ENCODE assay signal across 18 cellular contexts in the genomic region with DNA sequence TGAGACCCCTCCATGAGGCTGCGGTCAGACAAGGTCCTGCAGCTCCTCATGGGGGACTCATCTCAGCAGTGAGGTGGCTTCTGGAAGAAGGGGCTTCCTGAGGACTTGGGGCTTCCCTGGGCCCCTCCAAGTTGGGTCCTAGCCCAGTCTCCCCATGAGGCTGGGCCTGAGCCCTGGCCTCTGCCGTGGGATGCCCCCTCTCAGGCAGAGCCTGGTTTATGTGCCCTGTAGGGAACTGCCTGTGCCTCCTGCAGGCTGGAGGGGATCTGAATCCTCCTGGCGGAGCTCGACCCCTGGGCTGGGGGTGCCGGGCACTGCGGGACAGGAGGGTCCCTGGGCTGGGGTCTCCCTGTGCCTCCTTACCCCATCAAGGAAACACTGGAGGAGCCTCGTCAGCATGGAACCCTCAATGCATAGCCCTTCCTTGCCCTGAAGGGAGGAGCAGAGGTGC. TPM values are rescaled to one million over a fixed set of nuclear protein-coding genes. Genes with fewer than 3 reads are reported as not detected.
A peak's percentile ranks its signal among the peaks of the same experiment; 100 is the strongest.
DNase-seq lines count a peak whose midpoint lies in the region; ATAC-seq, FAIRE-seq and TF ChIP-seq lines count a peak whose summit lies in the region.
"Had no signal": no experiment of that assay in that cellular context is flagged by ENCODE, and none has a peak within 500 bp of the region (broad histone marks: within the 10 kb centered on the region; RNA-seq: fewer than 3 reads in every experiment).

No MANE protein-coding gene starts in this region.

- no peak overlapping the region for H3K27ac ChIP-seq in right lobe of liver
- H3K27ac ChIP-seq in HepG2 (ENCODE audit: extremely low read length, insufficient read depth, low read length), result no peak overlapping the region
- no peak overlapping the region for H3K27ac ChIP-seq in endodermal cell (ENCODE audit: low read depth, low read length)
- H3K27ac ChIP-seq in osteoblast (ENCODE audit: low read depth, low read length), result no peak overlapping the region
- H3K27ac ChIP-seq: PC-9 had no signal

- H3K9ac ChIP-seq in HepG2 (ENCODE audit: insufficient read depth, low read depth, low read length), result no peak overlapping the region
- H3K9ac ChIP-seq in endodermal cell (ENCODE audit: extremely low read depth, low read length, poor library complexity, severe bottlenecking), result no peak overlapping the region

- no peaks in the 10 kb centered on the region for H3K36me3 ChIP-seq in right lobe of liver
- H3K36me3 ChIP-seq in HepG2 (replicated peaks in 1 of 2; ENCODE audit: control insufficient read depth in 1 of 2, insufficient read depth in 2 of 2, low read length in 2 of 2), result no peaks in the 10 kb centered on the region
- no peaks in the 10 kb centered on the region for H3K36me3 ChIP-seq in endodermal cell (ENCODE audit: control insufficient read depth, insufficient read depth, low read length)
- H3K36me3 ChIP-seq in osteoblast (ENCODE audit: insufficient read depth, low read length), result no peaks in the 10 kb centered on the region

- DNase-seq in right lobe of liver (peak in 2 of 3 donors; percentile 35 to 39), HepG2 (ENCODE audit: low spot score) (no peak), endodermal cell (peak; percentile 38), osteoblast (ENCODE audit: insufficient read length, low spot score, missing footprints) (peak; percentile 47), OCI-M2 (lab: John Stamatoyannopoulos, UW; ENCODE audit: unreplicated experiment) (no peak), AG08395 (ENCODE audit: low spot score) (no peak)
- no peak for DNase-seq in activated T-cell treated with anti-CD3 and anti-CD28 coated beads, Interleukin-2, amount 50 U/mL, for 72 hours
- DNase-seq: AML-193, COR-L47, KG1, NCI-H1436, NCI-H2171 treated with DMSO at 0.1 percent for 48 hours, NCI-H774, PC-9 had no signal

- no peak overlapping the region for H3K27ac Mint-ChIP-seq in endodermal cell
- no peak overlapping the region for H3K27ac Mint-ChIP-seq in activated T-cell treated with anti-CD3 and anti-CD28 coated beads, Interleukin-2, amount 50 U/mL, for 72 hours
- H3K27ac Mint-ChIP-seq: GM23338 had no signal

- POLR2A ChIA-PET in HepG2 (lab: Yijun Ruan, JAX), result no interaction called here

- H3K4me1 ChIP-seq in right lobe of liver (peaks cover 0 to 3% (median 0%) of the 10 kb centered on the region in 4 donors), HepG2 (ENCODE audit: insufficient read depth, low read length) (no peaks in the 10 kb centered on the region), endodermal cell (ENCODE audit: control insufficient read depth, insufficient read depth, low read length) (no peaks in the 10 kb centered on the region), osteoblast (ENCODE audit: insufficient read depth, low read length) (no peaks in the 10 kb centered on the region)

- H3K4me2 ChIP-seq in HepG2 (ENCODE audit: low read depth, low read length) (no peak overlapping the region), osteoblast (ENCODE audit: insufficient read depth, low read length) (no peak overlapping the region)
- H3K4me2 ChIP-seq: GM23338, PC-9 had no signal

- no peak for TF ChIP-seq RAD21 in HepG2 (CRISPR knock-in tag; IDR thresholded peaks at IDR 0.05)

- TF ChIP-seq EP300 in HepG2 (IDR thresholded peaks at IDR 0.05; ENCODE audit: low read depth in 2 of 2, low read length in 2 of 2) (no peak), HepG2 (CRISPR knock-in tag; IDR thresholded peaks at IDR 0.05; ENCODE audit: borderline replicate concordance) (no peak)

- BruUV-seq in HepG2 (replicated peaks; lab: Mats Ljungman, UMichigan), result no TSS peak

- CTCF ChIA-PET in HepG2 (lab: Yijun Ruan, JAX; ENCODE audit: low intra/inter-chr PET ratio, low total read pairs), result no interaction called here

- in situ Hi-C loops in HepG2 (cut with HindIII; ENCODE audit: extremely low pct_ligation_motif_present, low pct_unique_long_range_greater_than_20kb), result no loop called here

- FAIRE-seq in HepG2 (lab: Jason Lieb, UNC), result no peak
- FAIRE-seq: GM12892 had no signal

- no peaks in the 10 kb centered on the region for H3K4me1 Mint-ChIP-seq in endodermal cell
- H3K4me1 Mint-ChIP-seq in activated T-cell treated with anti-CD3 and anti-CD28 coated beads, Interleukin-2, amount 50 U/mL, for 72 hours (ENCODE audit: low read depth), result no peaks in the 10 kb centered on the region
- H3K4me1 Mint-ChIP-seq: GM23338 had no signal

- no peak overlapping the region for H3K4me3 ChIP-seq in right lobe of liver
- no peak overlapping the region for H3K4me3 ChIP-seq in HepG2 (replicated peaks in 1 of 3; ENCODE audit: insufficient read depth in 1 of 3, low read depth in 2 of 3, low read length in 3 of 3)
- H3K4me3 ChIP-seq in endodermal cell (ENCODE audit: low read length), result no peak overlapping the region
- H3K4me3 ChIP-seq in osteoblast (ENCODE audit: insufficient read depth, low read length), result no peak overlapping the region
- H3K4me3 ChIP-seq: GM23338, PC-9 had no signal

- H4K20me1 ChIP-seq in HepG2 (ENCODE audit: insufficient read depth, low read length), result no peaks in the 10 kb centered on the region; the same call in 1 of the 2 replicates
- no peaks in the 10 kb centered on the region for H4K20me1 ChIP-seq in osteoblast (ENCODE audit: insufficient read depth, low read length)

- WGBS in right lobe of liver (ENCODE audit: insufficient coverage, low coverage, low lambda C conversion rate, missing lambda C conversion rate), result no CpG with 5 or more reads among the region's 7 CpGs
- WGBS in HepG2 (ENCODE audit: low lambda C conversion rate), result 20% methylated on average over 1 of the region's 7 CpGs
- WGBS in endodermal cell (ENCODE audit: insufficient coverage in 1 of 2, insufficient read length in 1 of 2), 2 experiments, result 94 to 100% methylated on average over 5 to 7 of the region's 7 CpGs

- H3K9me3 Mint-ChIP-seq in endodermal cell, result no peaks in the 10 kb centered on the region
- H3K9me3 Mint-ChIP-seq in activated T-cell treated with anti-CD3 and anti-CD28 coated beads, Interleukin-2, amount 50 U/mL, for 72 hours, result no peaks in the 10 kb centered on the region

- no peaks in the 10 kb centered on the region for H3K36me3 Mint-ChIP-seq in endodermal cell (ENCODE audit: low read depth)
- H3K36me3 Mint-ChIP-seq in activated T-cell treated with anti-CD3 and anti-CD28 coated beads, Interleukin-2, amount 50 U/mL, for 72 hours (ENCODE audit: insufficient read depth in 2 of 2), result no peaks in the 10 kb centered on the region

- no peaks in the 10 kb centered on the region for H3K27me3 ChIP-seq in right lobe of liver
- peaks cover 14 to 52% of the 10 kb centered on the region in 2 experiments; a peak in 4 of 5 replicates for H3K27me3 ChIP-seq in HepG2 (ENCODE audit: control insufficient read depth in 1 of 2, insufficient read depth in 2 of 2, low read length in 2 of 2)
- no peaks in the 10 kb centered on the region for H3K27me3 ChIP-seq in endodermal cell (ENCODE audit: control insufficient read depth, insufficient read depth, low read length, poor library complexity, severe bottlenecking)
- H3K27me3 ChIP-seq in osteoblast (ENCODE audit: insufficient read depth, low read length), result peaks cover 7% of the 10 kb centered on the region

- H3K4me3 Mint-ChIP-seq in endodermal cell, result no peak overlapping the region
- H3K4me3 Mint-ChIP-seq in activated T-cell treated with anti-CD3 and anti-CD28 coated beads, Interleukin-2, amount 50 U/mL, for 72 hours, result no peak overlapping the region
- H3K4me3 Mint-ChIP-seq: GM23338 had no signal

- TF ChIP-seq POLR2A in right lobe of liver (IDR thresholded peaks at IDR 0.05), result no peak
- TF ChIP-seq POLR2A in HepG2 (IDR thresholded peaks at IDR 0.05; ENCODE audit: insufficient read depth in 1 of 2, low read depth in 2 of 2, low read length in 2 of 2), result no peak

- H2AFZ ChIP-seq in HepG2 (ENCODE audit: low read length), result no peak overlapping the region
- H2AFZ ChIP-seq in osteoblast (ENCODE audit: low read length), result no peak overlapping the region
- H2AFZ ChIP-seq: GM23338, PC-9 had no signal

- H3K79me2 ChIP-seq in HepG2 (ENCODE audit: insufficient read depth, low read length) (no peaks in the 10 kb centered on the region), osteoblast (ENCODE audit: insufficient read depth, low read length) (no peaks in the 10 kb centered on the region)

- intact Hi-C loops in right lobe of liver (cut with DNase I) (no loop called here), HepG2 (cut with micrococcal nuclease; ENCODE audit: unreplicated experiment) (no loop called here)

- H3K27me3 Mint-ChIP-seq in endodermal cell (ENCODE audit: insufficient read depth), result no peaks in the 10 kb centered on the region
- H3K27me3 Mint-ChIP-seq in activated T-cell treated with anti-CD3 and anti-CD28 coated beads, Interleukin-2, amount 50 U/mL, for 72 hours (ENCODE audit: low read depth), result no peaks in the 10 kb centered on the region

- H3K9me3 ChIP-seq in right lobe of liver, result no peaks in the 10 kb centered on the region
- no peaks in the 10 kb centered on the region for H3K9me3 ChIP-seq in HepG2 (ENCODE audit: low read length)
- H3K9me3 ChIP-seq in endodermal cell (ENCODE audit: control insufficient read depth, low read length), result no peaks in the 10 kb centered on the region
- no peaks in the 10 kb centered on the region for H3K9me3 ChIP-seq in osteoblast (ENCODE audit: low read depth, low read length)

- TF ChIP-seq CTCF in right lobe of liver (IDR thresholded peaks at IDR 0.05), result no peak
- no peak for TF ChIP-seq CTCF in HepG2 (CRISPR knock-in tag; IDR thresholded peaks at IDR 0.05)
- no peak for TF ChIP-seq CTCF in endodermal cell (conservative IDR thresholded peaks at IDR 0.05)
- TF ChIP-seq CTCF in osteoblast (IDR thresholded peaks at IDR 0.05; ENCODE audit: extremely low read depth, low read depth, low read length), result no peak

- ATAC-seq in right lobe of liver (no peak), HepG2 (no peak)
- ATAC-seq in activated T-cell treated with anti-CD3 and anti-CD28 coated beads, Interleukin-2, amount 50 U/mL, for 72 hours (replicated peaks in 1 of 2), result no peak
- ATAC-seq: GM23338, Right ventricle myocardium inferior had no signal

RNA-seq across cellular contexts. Expression of gene TNFRSF13B, which starts 45.8 kb away (rescaled TPM):
- total RNA-seq in right lobe of liver, result under 1 TPM in 1 of 6 experiments, not detected in 5; 0.44 TPM
- total RNA-seq in HepG2 (2016; rRNA removed; fragmentation: Illumina TruSeq; extraction: Trizol), result not detected in 2 replicates
- total RNA-seq in HepG2 (2016; cell fraction: cytosol; rRNA removed; fragmentation: Illumina TruSeq; extraction: Trizol; ENCODE audit: low read depth), result not detected in 2 replicates
- not detected in 2 replicates for total RNA-seq in HepG2 (2016; cell fraction: insoluble cytoplasmic fraction; rRNA removed; fragmentation: Illumina TruSeq; extraction: Trizol)
- total RNA-seq in HepG2 (2016; cell fraction: membrane; rRNA removed; fragmentation: Illumina TruSeq; extraction: Trizol), result not detected in 2 replicates
- not detected in 2 replicates for total RNA-seq in HepG2 (2016; cell fraction: nucleus; rRNA removed; fragmentation: Illumina TruSeq; extraction: Trizol)
- not detected in 2 replicates for polyA plus RNA-seq in HepG2 (2011; rRNA removed)
- not detected in 2 replicates for polyA plus RNA-seq in HepG2 (2011; cell fraction: cytosol; rRNA removed)
- polyA plus RNA-seq in HepG2 (2011; cell fraction: nucleus; rRNA removed), result not detected in 2 replicates
- polyA plus RNA-seq in HepG2 (2012), result not detected in 2 replicates
- polyA plus RNA-seq in HepG2 (2016; cell fraction: cytosol; fragmentation: Illumina TruSeq; extraction: Trizol; ENCODE audit: low read depth), result not detected in 2 replicates
- polyA plus RNA-seq in HepG2 (2016; cell fraction: insoluble cytoplasmic fraction; fragmentation: Illumina TruSeq; extraction: Trizol; ENCODE audit: low read depth), result not detected in 2 replicates
- polyA plus RNA-seq in HepG2 (2016; cell fraction: membrane; fragmentation: Illumina TruSeq; extraction: Trizol; ENCODE audit: low read depth), result not detected in 2 replicates
- polyA plus RNA-seq in HepG2 (2016; cell fraction: nucleus; fragmentation: Illumina TruSeq; extraction: Trizol; ENCODE audit: insufficient read depth, low read depth), result not detected in 2 replicates
- 0.09 TPM in 1 of 2 replicates, not detected in the other for polyA minus RNA-seq in HepG2 (2011; rRNA and poly(A)+ RNA removed; ENCODE audit: low replicate concordance)
- not detected in 2 replicates for polyA minus RNA-seq in HepG2 (2011; cell fraction: cytosol; rRNA and poly(A)+ RNA removed)
- not detected in 2 replicates for polyA minus RNA-seq in HepG2 (2011; cell fraction: nucleus; rRNA and poly(A)+ RNA removed)
- 1 to 10 TPM in 1 of 2 donors, under 1 TPM in 1; 0.97 to 1.6 TPM for total RNA-seq in endodermal cell
- polyA plus RNA-seq in endodermal cell (2013, experiment 1 of 2), result 0.21 TPM
- polyA plus RNA-seq in endodermal cell (2013, experiment 2 of 2), result 0.33 TPM
- not detected in 2 replicates for total RNA-seq in osteoblast
- not detected for total RNA-seq in activated T-cell treated with anti-CD3 and anti-CD28 coated beads, Interleukin-2, amount 50 U/mL, for 72 hours
- total RNA-seq: GM23338, NCI-H460, PC-9, Right ventricle myocardium inferior had no signal

Comparison
In these comparisons a context has a peak if more than half of its experiments do, and no peak if none do; other contexts are left out.
1. DNase-seq: peak in right lobe of liver (2 of 3), endodermal cell (single experiment) and osteoblast (single experiment); none in HepG2 (single experiment), activated T-cell treated with anti-CD3 and anti-CD28 coated beads, Interleukin-2, amount 50 U/mL, for 72 hours (0 of 2), OCI-M2 (single experiment) and AG08395 (single experiment).